10 cellular contexts compared by ENCODE assay signal in the genomic region with DNA sequence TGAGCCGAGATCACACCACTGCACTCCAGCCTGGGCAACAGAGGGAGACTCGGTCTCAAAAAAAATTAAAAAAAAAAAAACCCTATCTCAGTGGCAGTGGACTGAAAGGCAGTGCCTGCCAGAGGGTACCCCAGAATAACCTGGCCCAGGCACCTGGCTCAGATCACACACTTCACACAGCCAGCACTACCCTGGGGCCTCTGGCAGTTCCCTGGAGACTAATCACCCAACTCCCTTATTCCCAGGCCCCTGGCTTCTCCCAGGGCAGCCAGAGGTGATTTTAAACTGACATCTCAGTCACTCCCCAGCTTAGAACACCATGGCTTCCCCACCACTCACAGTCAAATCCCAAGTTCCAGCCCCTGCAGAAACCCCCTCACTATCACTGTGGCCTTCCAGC. TPM values are rescaled to one million over a fixed set of nuclear protein-coding genes. Genes with fewer than 3 reads are reported as not detected.
DNase-seq lines count a peak whose midpoint lies in the region; ATAC-seq and TF ChIP-seq lines count a peak whose summit lies in the region.
"Had no signal": no experiment of that assay in that cellular context is flagged by ENCODE, and none has a peak within 500 bp of the region (broad histone marks: within the 10 kb centered on the region; RNA-seq: fewer than 3 reads in every experiment).

No MANE protein-coding gene starts in this region.

- H3K9me3 Mint-ChIP-seq in activated naive CD4-positive, alpha-beta T cell treated with anti-CD3 and anti-CD28 coated beads, Interleukin-2, amount 10 ng/mL, durations not matched to agents 7 days and 5 days = no peaks in the 10 kb centered on the region
- H3K9me3 Mint-ChIP-seq in effector memory CD8-positive, alpha-beta T cell = no peaks in the 10 kb centered on the region
- H3K9me3 Mint-ChIP-seq in stimulated activated naive B cell treated with anti-CD40 and anti-IgM and Interleukin-4, amounts not matched to agents 10 μg/mL and 1 μg/mL and 100 μg/mL, for 72 hours = no peaks in the 10 kb centered on the region

- no peak for TF ChIP-seq CTCF in RWPE1 (conservative IDR thresholded peaks at IDR 0.05; ENCODE audit: low read depth)

- peaks cover 6% of the 10 kb centered on the region for H3K27me3 Mint-ChIP-seq in activated naive CD4-positive, alpha-beta T cell treated with anti-CD3 and anti-CD28 coated beads, Interleukin-2, amount 10 ng/mL, durations not matched to agents 7 days and 5 days
- no peaks in the 10 kb centered on the region for H3K27me3 Mint-ChIP-seq in effector memory CD8-positive, alpha-beta T cell
- H3K27me3 Mint-ChIP-seq in stimulated activated naive B cell treated with anti-CD40 and anti-IgM and Interleukin-4, amounts not matched to agents 10 μg/mL and 1 μg/mL and 100 μg/mL, for 72 hours = no peaks in the 10 kb centered on the region

- peak overlapping the region; percentile 73 for H3K27ac Mint-ChIP-seq in activated naive CD4-positive, alpha-beta T cell treated with anti-CD3 and anti-CD28 coated beads, Interleukin-2, amount 10 ng/mL, durations not matched to agents 7 days and 5 days
- H3K27ac Mint-ChIP-seq in effector memory CD8-positive, alpha-beta T cell = peak overlapping the region in 1 of 2 donors; percentile 84
- peak overlapping the region; percentile 84 for H3K27ac Mint-ChIP-seq in stimulated activated naive B cell treated with anti-CD40 and anti-IgM and Interleukin-4, amounts not matched to agents 10 μg/mL and 1 μg/mL and 100 μg/mL, for 72 hours

- DNase-seq in activated naive CD4-positive, alpha-beta T cell treated with anti-CD3 and anti-CD28 coated beads, Interleukin-2, amount 10 ng/mL, durations not matched to agents 7 days and 5 days = no peak
- no peak for DNase-seq in activated naive CD4-positive, alpha-beta T cell treated with anti-CD3 and anti-CD28 coated beads, Interleukin-2, amount 50 U/mL, for 16 hours
- DNase-seq in RWPE1 (ENCODE audit: low spot score) = no peak
- no peak for DNase-seq in effector memory CD8-positive, alpha-beta T cell
- no peak for DNase-seq in stimulated activated naive B cell treated with anti-CD40 and anti-IgM and Interleukin-4, amounts not matched to agents 10 μg/mL and 1 μg/mL and 100 μg/mL, for 72 hours
- DNase-seq in mucosa of gallbladder (ENCODE audit: low spot score) = no peak
- DNase-seq in GM03348 (ENCODE audit: low spot score) = no peak
- DNase-seq: adrenal gland, ovary had no signal

- CTCF ChIA-PET in activated naive CD4-positive, alpha-beta T cell treated with anti-CD3 and anti-CD28 coated beads, Interleukin-2, amount 10 ng/mL, durations not matched to agents 7 days and 5 days (lab: Charles Lee) = interaction anchor here (7.4 kb wide), 1 partner anchor 64 kb away, joined by 109 read pairs; no protein-coding TSS in a partner anchor
- CTCF ChIA-PET in RWPE1 (lab: Yijun Ruan, JAX) = no interaction called here

- no peak for ATAC-seq in effector memory CD8-positive, alpha-beta T cell (replicated peaks)
- ATAC-seq in stimulated activated naive B cell treated with anti-CD40 and anti-IgM and Interleukin-4, amounts not matched to agents 10 μg/mL and 1 μg/mL and 100 μg/mL, for 72 hours (replicated peaks) = no peak
- ATAC-seq in GM19023 (IDR thresholded peaks at IDR 0.05; ENCODE audit: unreplicated experiment) = no peak

- peak overlapping the region; percentile 62 for H3K4me3 Mint-ChIP-seq in activated naive CD4-positive, alpha-beta T cell treated with anti-CD3 and anti-CD28 coated beads, Interleukin-2, amount 10 ng/mL, durations not matched to agents 7 days and 5 days
- peak overlapping the region; percentile 37 to 64 for H3K4me3 Mint-ChIP-seq in effector memory CD8-positive, alpha-beta T cell
- peak overlapping the region; percentile 82 for H3K4me3 Mint-ChIP-seq in stimulated activated naive B cell treated with anti-CD40 and anti-IgM and Interleukin-4, amounts not matched to agents 10 μg/mL and 1 μg/mL and 100 μg/mL, for 72 hours

- H3K4me1 Mint-ChIP-seq in activated naive CD4-positive, alpha-beta T cell treated with anti-CD3 and anti-CD28 coated beads, Interleukin-2, amount 10 ng/mL, durations not matched to agents 7 days and 5 days = peaks cover 56% of the 10 kb centered on the region
- peaks cover 39 to 41% of the 10 kb centered on the region in 2 donors for H3K4me1 Mint-ChIP-seq in effector memory CD8-positive, alpha-beta T cell (ENCODE audit: low read depth in 2 of 2)
- peaks cover 37 to 66% of the 10 kb centered on the region in 2 donors for H3K4me1 Mint-ChIP-seq in stimulated activated naive B cell treated with anti-CD40 and anti-IgM and Interleukin-4, amounts not matched to agents 10 μg/mL and 1 μg/mL and 100 μg/mL, for 72 hours

- POLR2A ChIA-PET in RWPE1 (lab: Yijun Ruan, JAX; ENCODE audit: low non-redundant PET) = interaction anchor here (0.5 kb wide), 1 partner anchor 26 kb away, joined by 4 read pairs; no protein-coding TSS in a partner anchor

- H3K36me3 Mint-ChIP-seq in activated naive CD4-positive, alpha-beta T cell treated with anti-CD3 and anti-CD28 coated beads, Interleukin-2, amount 10 ng/mL, durations not matched to agents 7 days and 5 days = peaks cover 21% of the 10 kb centered on the region
- peaks cover 25% of the 10 kb centered on the region for H3K36me3 Mint-ChIP-seq in effector memory CD8-positive, alpha-beta T cell (ENCODE audit: insufficient read depth)
- peaks cover 13 to 33% of the 10 kb centered on the region in 2 donors for H3K36me3 Mint-ChIP-seq in stimulated activated naive B cell treated with anti-CD40 and anti-IgM and Interleukin-4, amounts not matched to agents 10 μg/mL and 1 μg/mL and 100 μg/mL, for 72 hours

- H3K27ac ChIP-seq in RWPE1 = peak overlapping the region; percentile 77
- H3K27ac ChIP-seq: ovary had no signal

RNA-seq across cellular contexts. Expression of gene SLC27A5, which starts 3.5 kb away (rescaled TPM):
- total RNA-seq in mucosa of gallbladder = 7.9 TPM

RNA-seq across cellular contexts. Expression of gene ZBTB45, which starts 4.4 kb away (rescaled TPM):
- total RNA-seq in mucosa of gallbladder = 22.8 TPM

RNA-seq across cellular contexts. Expression of gene TRIM28, which starts 28.6 kb away (rescaled TPM):
- total RNA-seq in mucosa of gallbladder = 286 TPM

RNA-seq across cellular contexts. Expression of gene ZNF446, which starts 39.1 kb away (rescaled TPM):
- 19.4 TPM for total RNA-seq in mucosa of gallbladder

RNA-seq across cellular contexts. Expression of gene CHMP2A, which starts 39.6 kb away (rescaled TPM):
- 154 TPM for total RNA-seq in mucosa of gallbladder
